In the genomic region with DNA sequence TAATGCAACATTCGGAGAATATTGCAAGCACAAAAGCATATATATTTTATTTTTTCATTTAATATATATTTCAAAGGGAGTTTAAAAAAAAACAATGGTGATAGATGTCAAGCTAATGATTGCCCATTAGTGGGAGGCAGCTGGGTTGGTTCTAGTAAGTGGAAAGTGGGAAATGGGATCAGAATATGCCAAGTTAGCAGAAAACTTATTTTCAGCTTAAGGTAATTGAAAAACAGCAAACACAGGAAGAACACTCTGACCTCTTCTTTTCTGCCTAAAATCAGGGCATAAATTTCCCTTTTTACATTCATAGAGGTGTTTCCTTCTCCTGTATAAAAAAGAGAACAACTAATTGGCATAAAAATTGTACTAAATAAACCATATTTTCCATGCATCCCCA, we compare ENCODE assay signal across 33 cellular contexts.
DNase-seq lines count a peak whose midpoint lies in the region; ATAC-seq, FAIRE-seq and TF ChIP-seq lines count a peak whose summit lies in the region.
"Had no signal": no experiment of that assay in that cellular context is flagged by ENCODE, and none has a peak within 500 bp of the region (broad histone marks: within the 10 kb centered on the region; RNA-seq: fewer than 3 reads in every experiment).

No MANE protein-coding gene starts in this region.

- ATAC-seq in HepG2 = no peak
- ATAC-seq in right lobe of liver = no peak
- no peak for ATAC-seq in IMR-90 (ENCODE audit: low read depth)
- no peak for ATAC-seq in HG03159 (IDR thresholded peaks at IDR 0.05; ENCODE audit: unreplicated experiment)
- ATAC-seq: A549; CD8-positive, alpha-beta T cell had no signal

- H3K9ac ChIP-seq in HepG2 (ENCODE audit: insufficient read depth, low read depth, low read length) (no peak overlapping the region), IMR-90 (ENCODE audit: low read depth, low read length) (no peak overlapping the region), H1 (replicated peaks in 1 of 4; ENCODE audit: extremely low read depth in 1 of 4, low read depth in 3 of 4, low read length in 3 of 4) (no peak overlapping the region)
- H3K9ac ChIP-seq: BLaER1; BLaER1 treated with 17β-estradiol and CSF1 and Interleukin-3, amounts not matched to agents 10 nM and 100 nM had no signal

- in situ Hi-C loops in HepG2 (cut with HindIII; ENCODE audit: extremely low pct_ligation_motif_present, low pct_unique_long_range_greater_than_20kb) (no loop called here), IMR-90 (cut with MboI; ENCODE audit: low sequenced_read_pairs) (no loop called here)

- POLR2A ChIA-PET in HepG2 (lab: Yijun Ruan, JAX) = no interaction called here
- POLR2A ChIA-PET in IMR-90 (lab: Charles Lee; ENCODE audit: unreplicated experiment) = no interaction called here
- POLR2A ChIA-PET in H1 (lab: Charles Lee; ENCODE audit: partially characterized antibody) = interaction anchor here (0.7 kb wide), 1 partner anchor 1100 kb away, joined by 3 read pairs; no protein-coding TSS in a partner anchor

- no peak overlapping the region for H3K56ac ChIP-seq in IMR-90 (ENCODE audit: extremely low read depth, insufficient read depth, low read length)
- no peak overlapping the region for H3K56ac ChIP-seq in H1 (replicated peaks; ENCODE audit: insufficient read length, low read depth, low read length)

- H4K5ac ChIP-seq in IMR-90 (ENCODE audit: low read depth, low read length) = no peak overlapping the region
- no peak overlapping the region for H4K5ac ChIP-seq in H1 (ENCODE audit: insufficient read length, low read depth, low read length)

- H2BK15ac ChIP-seq in IMR-90 (ENCODE audit: low read depth, low read length) (no peak overlapping the region), H1 (ENCODE audit: low read length) (no peak overlapping the region)

- CTCF ChIA-PET in HepG2 (lab: Yijun Ruan, JAX; ENCODE audit: low intra/inter-chr PET ratio, low total read pairs) (no interaction called here), IMR-90 (lab: Yijun Ruan, JAX) (no interaction called here), H1 (lab: Charles Lee; ENCODE audit: partially characterized antibody) (no interaction called here)

- no peaks in the 10 kb centered on the region for H3K23me2 ChIP-seq in H1 (ENCODE audit: low read depth, low read length)

- H4K20me1 ChIP-seq in HepG2 (ENCODE audit: insufficient read depth, low read length) (no peaks in the 10 kb centered on the region), IMR-90 (ENCODE audit: insufficient read depth, low read length) (no peaks in the 10 kb centered on the region), H1 (replicated peaks in 1 of 2; ENCODE audit: control insufficient read depth in 1 of 2, insufficient read depth in 2 of 2, low read length in 2 of 2) (no peaks in the 10 kb centered on the region)
- H4K20me1 ChIP-seq: BLaER1; BLaER1 treated with 17β-estradiol and CSF1 and Interleukin-3, amounts not matched to agents 10 nM and 100 nM had no signal

- H3K23ac ChIP-seq in IMR-90 (ENCODE audit: low read depth, low read length) = no peak overlapping the region
- H3K23ac ChIP-seq in H1 (ENCODE audit: insufficient read length) = no peak overlapping the region

- H3K18ac ChIP-seq in IMR-90 (ENCODE audit: low read depth, low read length) = no peak overlapping the region
- no peak overlapping the region for H3K18ac ChIP-seq in H1 (ENCODE audit: extremely low read depth, low read length)

- H3K4me2 ChIP-seq in HepG2 (ENCODE audit: low read depth, low read length) (no peak overlapping the region), IMR-90 (ENCODE audit: low read depth, low read length) (no peak overlapping the region), H1 (ENCODE audit: insufficient read depth in 1 of 2, low read depth in 2 of 2, low read length in 2 of 2) (no peak overlapping the region)
- H3K4me2 ChIP-seq: A549; BLaER1; BLaER1 treated with 17β-estradiol and CSF1 and Interleukin-3, amounts not matched to agents 10 nM and 100 nM had no signal

- H2AK5ac ChIP-seq in IMR-90 (ENCODE audit: low read depth, low read length) = no peak overlapping the region
- H2AK5ac ChIP-seq in H1 (ENCODE audit: low read depth, low read length) = no peak overlapping the region

- dilution Hi-C loops in IMR-90 (cut with HindIII; ENCODE audit: low sequenced_read_pairs, unreplicated experiment) = no loop called here

- no peak overlapping the region for H3K27ac ChIP-seq in HepG2 (ENCODE audit: extremely low read length, insufficient read depth, low read length)
- H3K27ac ChIP-seq in right lobe of liver = no peak overlapping the region
- no peak overlapping the region for H3K27ac ChIP-seq in IMR-90 (ENCODE audit: insufficient read depth, low read length)
- H3K27ac ChIP-seq in H1 (ENCODE audit: low read depth, low read length) = no peak overlapping the region
- H3K27ac ChIP-seq: 22Rv1; A549; BLaER1; BLaER1 treated with 17β-estradiol and CSF1 and Interleukin-3, amounts not matched to agents 10 nM and 100 nM; C4-2B had no signal

- 4% methylated on average over 1 of the region's 1 CpG for WGBS in HepG2 (ENCODE audit: low lambda C conversion rate)
- 59% methylated on average over 1 of the region's 1 CpG for WGBS in right lobe of liver (ENCODE audit: insufficient coverage, low coverage, low lambda C conversion rate, missing lambda C conversion rate)
- WGBS in IMR-90 (ENCODE audit: extremely low coverage in 2 of 2, insufficient read length in 1 of 2), 2 experiments = no CpG with 5 or more reads among the region's 1 CpG
- 100% methylated on average over 1 of the region's 1 CpG; no CpG with 5 or more reads in 1 of the 2 experiments for WGBS in H1 (ENCODE audit: extremely low coverage in 1 of 2, insufficient coverage in 1 of 2, insufficient read length in 1 of 2, insufficient replicate concordance in 2 of 2, low coverage in 1 of 2, low lambda C conversion rate in 2 of 2, missing lambda C conversion rate in 1 of 2), 2 experiments

- H3K79me1 ChIP-seq in IMR-90 (ENCODE audit: low read depth in 1 of 2, low read length in 2 of 2) (no peaks in the 10 kb centered on the region), H1 (ENCODE audit: low read depth, low read length) (no peaks in the 10 kb centered on the region)

- H4K91ac ChIP-seq in IMR-90 (ENCODE audit: insufficient read depth, low read depth, low read length) (no peak overlapping the region), H1 (replicated peaks; ENCODE audit: insufficient read length, low read length) (no peak overlapping the region)

- TF ChIP-seq EP300 in HepG2 (IDR thresholded peaks at IDR 0.05; ENCODE audit: low read depth in 2 of 2, low read length in 2 of 2) (no peak), HepG2 (CRISPR knock-in tag; IDR thresholded peaks at IDR 0.05; ENCODE audit: borderline replicate concordance) (no peak), H1 (IDR thresholded peaks at IDR 0.05; ENCODE audit: borderline replicate concordance in 1 of 2, low read depth in 2 of 2, low read length in 2 of 2) (no peak)

- BruUV-seq in HepG2 (replicated peaks; lab: Mats Ljungman, UMichigan) = no TSS peak
- BruUV-seq in IMR-90 (replicated peaks; lab: Mats Ljungman, UMichigan) = no TSS peak

- H3K14ac ChIP-seq in IMR-90 (replicated peaks; ENCODE audit: low read depth, low read length) = no peak overlapping the region
- no peak overlapping the region for H3K14ac ChIP-seq in H1 (ENCODE audit: insufficient read length)

- H3K36me3 ChIP-seq in HepG2 (replicated peaks in 1 of 2; ENCODE audit: control insufficient read depth in 1 of 2, insufficient read depth in 2 of 2, low read length in 2 of 2) (no peaks in the 10 kb centered on the region), right lobe of liver (no peaks in the 10 kb centered on the region), IMR-90 (ENCODE audit: control insufficient read depth, insufficient read depth, low read length) (no peaks in the 10 kb centered on the region), H1 (ENCODE audit: control insufficient read depth in 2 of 4, insufficient read depth in 4 of 4, low read length in 3 of 4) (no peaks in the 10 kb centered on the region)
- H3K36me3 ChIP-seq: BE2C; BLaER1; BLaER1 treated with 17β-estradiol and CSF1 and Interleukin-3, amounts not matched to agents 10 nM and 100 nM had no signal

- H3K4ac ChIP-seq in IMR-90 (ENCODE audit: low read depth, low read length) = no peak overlapping the region
- no peak overlapping the region for H3K4ac ChIP-seq in H1 (replicated peaks; ENCODE audit: insufficient read length, low read depth, low read length)

- H2AFZ ChIP-seq in HepG2 (ENCODE audit: low read length) = no peak overlapping the region
- no peak overlapping the region for H2AFZ ChIP-seq in IMR-90 (replicated peaks; ENCODE audit: low read length, poor library complexity)
- no peak overlapping the region for H2AFZ ChIP-seq in H1 (ENCODE audit: low read length)

- H3K79me2 ChIP-seq in HepG2 (ENCODE audit: insufficient read depth, low read length) (no peaks in the 10 kb centered on the region), H1 (ENCODE audit: control insufficient read depth in 1 of 2, insufficient read depth in 2 of 2, low read length in 2 of 2) (no peaks in the 10 kb centered on the region)

- DNase-seq in HepG2 (ENCODE audit: low spot score) (no peak), right lobe of liver (no peak), IMR-90 (no peak), H1 (ENCODE audit: low read depth in 1 of 2, low spot score in 2 of 2) (no peak), medulla oblongata (ENCODE audit: extremely low spot score) (no peak)
- DNase-seq: 8988T; ACHN; AML-193; BE2C; C1 segment of cervical spinal cord; Caco-2; Calu3; CD4-positive, alpha-beta memory T cell; CD4-positive, alpha-beta T cell; CD4-positive, CD25-positive, alpha-beta regulatory T cell; CD8-positive, alpha-beta memory T cell; CD8-positive, alpha-beta T cell; COR-L47; DMS 273 treated with DMSO at 0.1 percent for 48 hours; DMS153; DMS53; DMS79; DMS79 treated with DMSO at 0.1 percent for 48 hours; DND-41; EL had no signal

- H3K27me3 ChIP-seq in HepG2 (ENCODE audit: control insufficient read depth in 1 of 2, insufficient read depth in 2 of 2, low read length in 2 of 2) (no peaks in the 10 kb centered on the region), right lobe of liver (no peaks in the 10 kb centered on the region), IMR-90 (ENCODE audit: control insufficient read depth, insufficient read depth, low read length) (no peaks in the 10 kb centered on the region), H1 (replicated peaks in 1 of 4; ENCODE audit: control insufficient read depth in 3 of 4, extremely low read depth in 1 of 4, insufficient read depth in 3 of 4, low read length in 3 of 4) (no peaks in the 10 kb centered on the region)
- H3K27me3 ChIP-seq: BE2C; BLaER1; BLaER1 treated with 17β-estradiol and CSF1 and Interleukin-3, amounts not matched to agents 10 nM and 100 nM had no signal

- H2BK5ac ChIP-seq in IMR-90 (ENCODE audit: low read depth, low read length, poor library complexity, severe bottlenecking) (no peak overlapping the region), H1 (ENCODE audit: low read depth, low read length) (no peak overlapping the region)

- TF ChIP-seq POLR2A in HepG2 (IDR thresholded peaks at IDR 0.05; ENCODE audit: insufficient read depth in 1 of 2, low read depth in 2 of 2, low read length in 2 of 2) (no peak), right lobe of liver (IDR thresholded peaks at IDR 0.05) (no peak), IMR-90 (IDR thresholded peaks at IDR 0.05; ENCODE audit: low read depth, low read length) (no peak), H1 (IDR thresholded peaks at IDR 0.05; ENCODE audit: control extremely low read depth in 1 of 2, low read depth in 2 of 2, low read length in 2 of 2) (no peak)

- no peak for FAIRE-seq in HepG2 (lab: Jason Lieb, UNC)
- FAIRE-seq in H1 (lab: Jason Lieb, UNC) = no peak
- FAIRE-seq: A204.1, A549, D721Med had no signal

- H2BK20ac ChIP-seq in IMR-90 (ENCODE audit: low read depth, low read length) (no peak overlapping the region), H1 (ENCODE audit: low read length) (no peak overlapping the region)

- H4K8ac ChIP-seq in IMR-90 (ENCODE audit: low read depth in 2 of 2, low read length in 2 of 2) = no peak overlapping the region
- H4K8ac ChIP-seq in H1 (ENCODE audit: extremely low read depth, insufficient read depth, low read length) = no peak overlapping the region

- TF ChIP-seq RAD21 in HepG2 (CRISPR knock-in tag; IDR thresholded peaks at IDR 0.05) (no peak), IMR-90 (IDR thresholded peaks at IDR 0.05; ENCODE audit: low read length) (no peak), H1 (IDR thresholded peaks at IDR 0.05 in 1 of 2, conservative IDR thresholded peaks at IDR 0.05 in 1 of 2; ENCODE audit: low read depth in 2 of 2, low read length in 2 of 2) (no peak)

- no peaks in the 10 kb centered on the region for H3K4me1 ChIP-seq in HepG2 (ENCODE audit: insufficient read depth, low read length)
- H3K4me1 ChIP-seq in right lobe of liver = no peaks in the 10 kb centered on the region
- no peaks in the 10 kb centered on the region for H3K4me1 ChIP-seq in IMR-90 (ENCODE audit: control insufficient read depth, insufficient read depth, low read length)
- peaks cover 0 to 5% (median 0%) of the 10 kb centered on the region in 4 experiments; a peak in 1 of 7 replicates for H3K4me1 ChIP-seq in H1 (replicated peaks in 1 of 4; ENCODE audit: control insufficient read depth in 3 of 4, insufficient read depth in 4 of 4, low read length in 3 of 4)
- H3K4me1 ChIP-seq: A549; BE2C; BLaER1; BLaER1 treated with 17β-estradiol and CSF1 and Interleukin-3, amounts not matched to agents 10 nM and 100 nM; Caco-2 had no signal

- H2BK120ac ChIP-seq in IMR-90 (ENCODE audit: low read depth, low read length) = no peak overlapping the region
- no peak overlapping the region for H2BK120ac ChIP-seq in H1 (replicated peaks; ENCODE audit: low read depth, low read length)

- no peaks in the 10 kb centered on the region for H3K9me1 ChIP-seq in IMR-90 (ENCODE audit: insufficient read depth, low read length)

- intact Hi-C loops in HepG2 (cut with micrococcal nuclease; ENCODE audit: unreplicated experiment) (no loop called here), right lobe of liver (cut with DNase I) (no loop called here), IMR-90 (cut with micrococcal nuclease) (loop anchor here (5.0 kb wide), 1 partner anchor 170 kb away; no protein-coding TSS in a partner anchor)

- no peak overlapping the region for H3K4me3 ChIP-seq in HepG2 (replicated peaks in 1 of 3; ENCODE audit: insufficient read depth in 1 of 3, low read depth in 2 of 3, low read length in 3 of 3)
- H3K4me3 ChIP-seq in right lobe of liver = no peak overlapping the region
- H3K4me3 ChIP-seq in IMR-90 (ENCODE audit: insufficient read depth, low read depth, low read length) = no peak overlapping the region
- no peak overlapping the region for H3K4me3 ChIP-seq in H1 (ENCODE audit: extremely low read depth in 1 of 4, insufficient read depth in 2 of 4, low read depth in 3 of 4, low read length in 4 of 4)
- H3K4me3 ChIP-seq: A549; BLaER1; BLaER1 treated with 17β-estradiol and CSF1 and Interleukin-3, amounts not matched to agents 10 nM and 100 nM had no signal

- H2BK12ac ChIP-seq in H1 (ENCODE audit: low read depth, low read length) = no peak overlapping the region

- TF ChIP-seq CTCF in HepG2 (CRISPR knock-in tag; IDR thresholded peaks at IDR 0.05) = no peak
- no peak for TF ChIP-seq CTCF in right lobe of liver (IDR thresholded peaks at IDR 0.05)
- no peak for TF ChIP-seq CTCF in IMR-90 (conservative IDR thresholded peaks at IDR 0.05; ENCODE audit: low read depth, low read length)
- TF ChIP-seq CTCF in H1 (IDR thresholded peaks at IDR 0.05; ENCODE audit: control extremely low read depth in 1 of 3, insufficient read depth in 1 of 3, low read depth in 1 of 3, low read length in 3 of 3) = no peak

- H3K9me3 ChIP-seq in HepG2 (ENCODE audit: low read length) (peaks cover 51% of the 10 kb centered on the region), right lobe of liver (no peaks in the 10 kb centered on the region), IMR-90 (ENCODE audit: control insufficient read depth, insufficient read depth, low read length) (no peaks in the 10 kb centered on the region), H1 (ENCODE audit: insufficient read depth in 2 of 2, low read depth in 1 of 2, low read length in 1 of 2) (0 out of 4 replicates have a peak, but pooled peaks cover 2 to 5% of the 10 kb centered on the region in 2 experiments)
- H3K9me3 ChIP-seq: A549; BE2C; BLaER1; BLaER1 treated with 17β-estradiol and CSF1 and Interleukin-3, amounts not matched to agents 10 nM and 100 nM; Caco-2 had no signal

- no peak overlapping the region for H2AK9ac ChIP-seq in IMR-90 (replicated peaks; ENCODE audit: low read depth, low read length, poor library complexity)

Comparison
In these comparisons a context has a peak if more than half of its experiments do, and no peak if none do; other contexts are left out.
1. Of the 41 proteins assayed by ChIP-seq in both HepG2 and H1: peak only in HepG2: none; only in H1: none; in both: MAFK; in neither: 40.